ENCODE assay signal across 1 cellular context in genomic region chr14:99575043-99576023, GRCh38.
TF ChIP-seq lines count a peak whose summit lies in the region.

No MANE protein-coding gene starts in this region.

TF ChIP-seq in GM23338, 12 proteins besides CTCF, POLR2A, EP300 and RAD21 (continued from another document):
- no peak for TF ChIP-seq ZNF462 (CRISPR knock-in tag; IDR thresholded peaks at IDR 0.05)
- TF ChIP-seq ETS1 (IDR thresholded peaks at IDR 0.05): no peak
- TF ChIP-seq JUNB (IDR thresholded peaks at IDR 0.05; ENCODE audit: unreplicated experiment): no peak
- TF ChIP-seq ZNF114 (CRISPR knock-in tag; IDR thresholded peaks at IDR 0.05): no peak
- no peak for TF ChIP-seq CREB1 (CRISPR knock-in tag; IDR thresholded peaks at IDR 0.05; ENCODE audit: low read depth)
